ENCODE assay signal across 9 cellular contexts in genomic region chr4:47686294-47686872, GRCh38.
DNase-seq lines count a peak whose midpoint lies in the region; ATAC-seq and TF ChIP-seq lines count a peak whose summit lies in the region.
"Had no signal": no experiment of that assay in that cellular context is flagged by ENCODE, and none has a peak within 500 bp of the region (broad histone marks: within the 10 kb centered on the region; RNA-seq: fewer than 3 reads in every experiment).

No MANE protein-coding gene starts in this region.

- H3K4me1 ChIP-seq in esophagus muscularis mucosa (no peaks in the 10 kb centered on the region), osteoblast (ENCODE audit: insufficient read depth, low read length) (no peaks in the 10 kb centered on the region), uterus (no peaks in the 10 kb centered on the region)
- H3K4me1 ChIP-seq: BLaER1 treated with 17β-estradiol and CSF1 and Interleukin-3, amounts not matched to agents 10 nM and 100 nM had no signal

- no peaks in the 10 kb centered on the region for H3K36me3 ChIP-seq in esophagus muscularis mucosa
- H3K36me3 ChIP-seq in osteoblast (ENCODE audit: insufficient read depth, low read length): no peaks in the 10 kb centered on the region
- no peaks in the 10 kb centered on the region for H3K36me3 ChIP-seq in uterus
- H3K36me3 ChIP-seq: BLaER1 treated with 17β-estradiol and CSF1 and Interleukin-3, amounts not matched to agents 10 nM and 100 nM had no signal

- H3K9me3 ChIP-seq in esophagus muscularis mucosa (no peaks in the 10 kb centered on the region), osteoblast (ENCODE audit: low read depth, low read length) (no peaks in the 10 kb centered on the region), uterus (no peaks in the 10 kb centered on the region)
- H3K9me3 ChIP-seq: BLaER1 treated with 17β-estradiol and CSF1 and Interleukin-3, amounts not matched to agents 10 nM and 100 nM had no signal

- no peak overlapping the region for H3K4me3 ChIP-seq in esophagus muscularis mucosa
- no peak overlapping the region for H3K4me3 ChIP-seq in osteoblast (ENCODE audit: insufficient read depth, low read length)
- no peak overlapping the region for H3K4me3 ChIP-seq in uterus
- H3K4me3 ChIP-seq: BLaER1 treated with 17β-estradiol and CSF1 and Interleukin-3, amounts not matched to agents 10 nM and 100 nM had no signal

- TF ChIP-seq CTCF in esophagus muscularis mucosa (IDR thresholded peaks at IDR 0.05) (peak; percentile 41 to 56 (median 55)), osteoblast (IDR thresholded peaks at IDR 0.05; ENCODE audit: extremely low read depth, low read depth, low read length) (peak; percentile 71), uterus (IDR thresholded peaks at IDR 0.05) (peak; percentile 42 to 48 (median 43))

- H3K79me2 ChIP-seq in osteoblast (ENCODE audit: insufficient read depth, low read length): no peaks in the 10 kb centered on the region

- DNase-seq in NCI-H2029 treated with DMSO at 0.1 percent for 48 hours (lab: John Stamatoyannopoulos, UW) (peak; percentile 45), NCI-H2029 (lab: John Stamatoyannopoulos, UW) (no peak), NCI-H69 (lab: John Stamatoyannopoulos, UW) (peak; percentile 20), esophagus muscularis mucosa (ENCODE audit: extremely low spot score) (no peak), osteoblast (ENCODE audit: insufficient read length, low spot score, missing footprints) (no peak), uterus (peak; percentile 24 to 28)
- DNase-seq in activated CD8-positive, alpha-beta memory T cell treated with anti-CD3 and anti-CD28 coated beads for 4 hours (ENCODE audit: low read depth in 2 of 2): peak; percentile 10 to 40

- ATAC-seq in HG02763 (IDR thresholded peaks at IDR 0.05; ENCODE audit: unreplicated experiment): peak; percentile 73

- TF ChIP-seq POLR2A in esophagus muscularis mucosa (IDR thresholded peaks at IDR 0.05; ENCODE audit: low read depth) (no peak), uterus (IDR thresholded peaks at IDR 0.05) (no peak)

- H3K27me3 ChIP-seq in esophagus muscularis mucosa (no peaks in the 10 kb centered on the region), osteoblast (ENCODE audit: insufficient read depth, low read length) (peaks cover 14% of the 10 kb centered on the region), uterus (no peaks in the 10 kb centered on the region)
- H3K27me3 ChIP-seq: BLaER1 treated with 17β-estradiol and CSF1 and Interleukin-3, amounts not matched to agents 10 nM and 100 nM had no signal

- intact Hi-C loops in esophagus muscularis mucosa (cut with DNase I): no loop called here
- intact Hi-C loops in uterus (cut with DNase I; ENCODE audit: low total_unique reads): no loop called here

- TF ChIP-seq EP300 in esophagus muscularis mucosa (IDR thresholded peaks at IDR 0.05): no peak

- no peaks in the 10 kb centered on the region for H4K20me1 ChIP-seq in osteoblast (ENCODE audit: insufficient read depth, low read length)
- H4K20me1 ChIP-seq: BLaER1 treated with 17β-estradiol and CSF1 and Interleukin-3, amounts not matched to agents 10 nM and 100 nM had no signal

- WGBS in esophagus muscularis mucosa: 58% methylated on average over 9 of the region's 9 CpGs

- no peak overlapping the region for H3K27ac ChIP-seq in esophagus muscularis mucosa (replicated peaks in 1 of 4)
- H3K27ac ChIP-seq in osteoblast (ENCODE audit: low read depth, low read length): no peak overlapping the region
- no peak overlapping the region for H3K27ac ChIP-seq in uterus
- H3K27ac ChIP-seq: BLaER1 treated with 17β-estradiol and CSF1 and Interleukin-3, amounts not matched to agents 10 nM and 100 nM had no signal

- H2AFZ ChIP-seq in osteoblast (ENCODE audit: low read length): no peak overlapping the region

- H3K4me2 ChIP-seq in osteoblast (ENCODE audit: insufficient read depth, low read length): no peak overlapping the region
- H3K4me2 ChIP-seq: BLaER1 treated with 17β-estradiol and CSF1 and Interleukin-3, amounts not matched to agents 10 nM and 100 nM had no signal

Comparison
In these comparisons a context has a peak if more than half of its experiments do, and no peak if none do; other contexts are left out.
1. DNase-seq: peak in NCI-H2029 treated with DMSO at 0.1 percent for 48 hours (single experiment), NCI-H69 (single experiment), activated CD8-positive, alpha-beta memory T cell treated with anti-CD3 and anti-CD28 coated beads for 4 hours (2 of 2) and uterus (2 of 2); none in NCI-H2029 (single experiment), esophagus muscularis mucosa (single experiment) and osteoblast (single experiment).
2. Peak in every context shown above with its lines, with median percentiles within 50 percentile points of each other: CTCF ChIP-seq.